16 cellular contexts compared by ENCODE assay signal in the genomic region with DNA sequence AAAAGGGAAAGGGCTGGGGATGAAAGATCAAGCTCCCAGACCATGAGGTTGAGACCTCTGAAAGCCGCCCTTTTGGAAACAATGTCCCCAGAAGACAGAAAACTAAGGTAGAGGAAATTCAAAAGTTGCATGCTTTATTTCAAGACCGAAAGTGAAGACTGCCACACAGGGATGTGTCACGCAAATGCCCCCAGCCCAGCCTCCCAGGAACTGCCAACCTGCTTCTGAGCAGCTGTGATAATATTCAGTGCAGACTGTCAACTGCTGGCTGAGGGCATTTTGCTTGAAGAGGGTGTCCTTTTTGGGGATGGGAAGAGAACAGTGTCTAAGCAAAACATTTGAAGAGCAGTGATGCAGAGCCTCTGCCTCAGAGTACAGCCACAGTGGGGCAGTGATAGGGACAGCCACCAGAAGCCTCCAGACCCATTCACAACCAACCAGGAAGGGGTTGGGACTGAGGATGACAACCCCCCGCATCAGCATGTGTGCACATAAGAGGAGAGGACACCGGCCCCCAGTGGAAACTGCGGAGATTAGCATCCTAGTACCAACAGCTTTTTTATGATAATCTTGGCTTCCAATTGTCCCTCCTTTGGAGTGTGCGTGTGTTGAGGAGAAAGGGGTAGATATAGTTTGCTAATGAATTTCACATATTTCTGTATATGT. TPM values are rescaled to one million over a fixed set of nuclear protein-coding genes. Genes with fewer than 3 reads are reported as not detected.
A peak's percentile ranks its signal among the peaks of the same experiment; 100 is the strongest.
DNase-seq lines count a peak whose midpoint lies in the region; FAIRE-seq and TF ChIP-seq lines count a peak whose summit lies in the region.
"Had no signal": no experiment of that assay in that cellular context is flagged by ENCODE, and none has a peak within 500 bp of the region (broad histone marks: within the 10 kb centered on the region; RNA-seq: fewer than 3 reads in every experiment).

No MANE protein-coding gene starts in this region.

- intact Hi-C loops in stomach (cut with DNase I; ENCODE audit: low total_unique reads): no loop called here

- no peak for TF ChIP-seq POLR2A in stomach (IDR thresholded peaks at IDR 0.05)

- 61 to 70% (median 63%) methylated on average over 7 of the region's 7 CpGs for WGBS in stomach, 5 donors

- peaks cover 0 to 18% (median 0%) of the 10 kb centered on the region in 3 donors for H3K27me3 ChIP-seq in stomach
- H3K27me3 ChIP-seq: upper lobe of left lung had no signal

- FAIRE-seq in HTR-8/SVneo (lab: Jason Lieb, UNC): no peak
- FAIRE-seq: H54 had no signal

- no peaks in the 10 kb centered on the region for H3K9me3 ChIP-seq in stomach
- H3K9me3 ChIP-seq: upper lobe of left lung had no signal

- no peak overlapping the region for H3K4me3 ChIP-seq in stomach
- H3K4me3 ChIP-seq: upper lobe of left lung had no signal

- no peaks in the 10 kb centered on the region for H3K36me3 ChIP-seq in stomach
- H3K36me3 ChIP-seq: upper lobe of left lung had no signal

- DNase-seq in DMS 273 (lab: John Stamatoyannopoulos, UW; ENCODE audit: unreplicated experiment) (peak; percentile 53), DMS 273 treated with DMSO at 0.1 percent for 48 hours (lab: John Stamatoyannopoulos, UW) (no peak), HTR-8/SVneo (ENCODE audit: insufficient read length, low spot score) (peak; percentile 23), SHP77 (lab: John Stamatoyannopoulos, UW) (peak; percentile 72 to 82), iPS-NIHi7 (ENCODE audit: extremely low spot score) (peak; percentile 43), stomach (no peak)
- DNase-seq in central memory CD4-positive, alpha-beta T cell: no peak
- no peak for DNase-seq in stimulated activated CD4-positive, alpha-beta T cell treated with anti-CD3 and anti-CD28 coated beads, Interleukin-1b, Interleukin-23, amount 100 ng/mL, for 48 hours
- DNase-seq: activated CD8-positive, alpha-beta memory T cell treated with anti-CD3 and anti-CD28 coated beads, Interleukin-2, amount 50 U/mL, for 48 hours; effector memory CD4-positive, alpha-beta T cell; mammary epithelial cell; NCI-H1930; right cardiac atrium; upper lobe of left lung had no signal

- H3K4me1 ChIP-seq in stomach: no peaks in the 10 kb centered on the region
- H3K4me1 ChIP-seq: upper lobe of left lung had no signal

- no peak overlapping the region for H3K27ac ChIP-seq in stomach
- H3K27ac ChIP-seq: 22Rv1, upper lobe of left lung had no signal

- no peak for TF ChIP-seq CTCF in stomach (IDR thresholded peaks at IDR 0.05)

- TF ChIP-seq EP300 in stomach (IDR thresholded peaks at IDR 0.05): no peak

RNA-seq across cellular contexts. Expression of a gene that starts 34.7 kb away (rescaled TPM):
- total RNA-seq in stomach: 1 to 10 TPM in 4 of 5 donors, not detected in 1; 4.9 to 7.7 (median 5.8) TPM
- 1 to 10 TPM; 1.4 to 4.4 (median 2.2) TPM for polyA plus RNA-seq in stomach

Comparison
In these comparisons a context has a peak if more than half of its experiments do, and no peak if none do; other contexts are left out.
1. DNase-seq: peak in DMS 273 (single experiment), HTR-8/SVneo (single experiment), SHP77 (2 of 2) and iPS-NIHi7 (single experiment); none in DMS 273 treated with DMSO at 0.1 percent for 48 hours (single experiment), stomach (single experiment), central memory CD4-positive, alpha-beta T cell (single experiment) and stimulated activated CD4-positive, alpha-beta T cell treated with anti-CD3 and anti-CD28 coated beads, Interleukin-1b, Interleukin-23, amount 100 ng/mL, for 48 hours (single experiment).